Comparison of ENCODE assay signal across 8 cellular contexts in genomic region chr1:27099154-27099903, GRCh38. TPM values are rescaled to one million over a fixed set of nuclear protein-coding genes. Genes with fewer than 3 reads are reported as not detected.
DNase-seq lines count a peak whose midpoint lies in the region; ATAC-seq and TF ChIP-seq lines count a peak whose summit lies in the region.

No MANE protein-coding gene starts in this region.

- POLR2A ChIA-PET in PC-9 (lab: Charles Lee; ENCODE audit: unreplicated experiment): interaction anchor here (0.7 kb wide), 1 partner anchor 250 kb away, joined by 3 read pairs; no protein-coding TSS in a partner anchor

- DNase-seq in GDM1 (lab: John Stamatoyannopoulos, UW): peak; percentile 75
- peak in 1 of 2 experiments; percentile 38 for DNase-seq in PC-9
- DNase-seq in uterus: peak; percentile 80 to 81
- DNase-seq in activated effector memory CD4-positive, alpha-beta T cell treated with Interleukin-2 at 50 U/mL for 16 hours: no peak

- BruUV-seq in PC-9 (replicated peaks; lab: Mats Ljungman, UMichigan): TSS peak; percentile 69

- H2AFZ ChIP-seq in PC-9: no peak overlapping the region

- TF ChIP-seq CTCF in PC-9 (conservative IDR thresholded peaks at IDR 0.05) (no peak), uterus (IDR thresholded peaks at IDR 0.05) (peak in 1 of 4 experiments; percentile 11)

- H3K4me3 ChIP-seq in PC-9 (no peak overlapping the region), mucosa of stomach (ENCODE audit: low read length) (no peak overlapping the region), uterus (no peak overlapping the region)

- no peaks in the 10 kb centered on the region for H3K9me2 ChIP-seq in PC-9 (ENCODE audit: insufficient read depth)

- no peak overlapping the region for H3K4me2 ChIP-seq in PC-9

- H3K27me3 ChIP-seq in PC-9 (ENCODE audit: insufficient read depth, low read depth): no peaks in the 10 kb centered on the region
- no peaks in the 10 kb centered on the region for H3K27me3 ChIP-seq in mucosa of stomach (ENCODE audit: control insufficient read depth, insufficient read depth, low read length)
- H3K27me3 ChIP-seq in uterus: no peaks in the 10 kb centered on the region

- intact Hi-C loops in PC-9 (cut with micrococcal nuclease; ENCODE audit: unreplicated experiment) (no loop called here), uterus (cut with DNase I; ENCODE audit: low total_unique reads) (loop anchor here (5.0 kb wide), 1 partner anchor 102 kb away; no protein-coding TSS in a partner anchor)
- intact Hi-C loops in dendritic cell treated with granulocyte-macrophage colony-stimulating factor and Interleukin-4, amounts not matched to agents 40 ng/mL and 50 ng/mL, for 4 days (cut with micrococcal nuclease): loop anchor here (5.0 kb wide), 1 partner anchor 132 kb away; no protein-coding TSS in a partner anchor

- no peaks in the 10 kb centered on the region for H3K9me3 ChIP-seq in PC-9 (ENCODE audit: insufficient read depth, low read depth)
- no peaks in the 10 kb centered on the region for H3K9me3 ChIP-seq in mucosa of stomach (ENCODE audit: control insufficient read depth, low read length)
- H3K9me3 ChIP-seq in uterus: no peaks in the 10 kb centered on the region

- peak overlapping the region; percentile 66 for H3K27ac Mint-ChIP-seq in dendritic cell treated with granulocyte-macrophage colony-stimulating factor and Interleukin-4, amounts not matched to agents 40 ng/mL and 50 ng/mL, for 4 days

- no peak overlapping the region for H3K27ac ChIP-seq in PC-9
- peak overlapping the region; percentile 88 to 89 for H3K27ac ChIP-seq in uterus

- H3K9ac ChIP-seq in mucosa of stomach (ENCODE audit: low read length): peak overlapping the region; percentile 47

- peak overlapping the region; percentile 7 for H3K4me3 Mint-ChIP-seq in dendritic cell treated with granulocyte-macrophage colony-stimulating factor and Interleukin-4, amounts not matched to agents 40 ng/mL and 50 ng/mL, for 4 days

- CTCF ChIA-PET in PC-9 (lab: Charles Lee): interaction anchor here (0.5 to 1.1 kb wide), 2 partner anchors 53 to 55 kb away, joined by 4 to 8 read pairs; partner anchors contain the start of gene SLC9A1

- H3K27me3 Mint-ChIP-seq in dendritic cell treated with granulocyte-macrophage colony-stimulating factor and Interleukin-4, amounts not matched to agents 40 ng/mL and 50 ng/mL, for 4 days: no peaks in the 10 kb centered on the region

- H4K20me1 ChIP-seq in PC-9 (ENCODE audit: insufficient read depth): no peaks in the 10 kb centered on the region

- TF ChIP-seq POLR2A in uterus (IDR thresholded peaks at IDR 0.05): no peak

- no peaks in the 10 kb centered on the region for H3K79me2 ChIP-seq in PC-9 (ENCODE audit: low read depth)

- H3F3A ChIP-seq in PC-9 (ENCODE audit: insufficient read depth, low read depth): no peaks in the 10 kb centered on the region; the same call in 1 of the 2 replicates

- no peaks in the 10 kb centered on the region for H3K36me3 ChIP-seq in PC-9 (ENCODE audit: low read depth)
- peaks cover 40% of the 10 kb centered on the region for H3K36me3 ChIP-seq in mucosa of stomach (ENCODE audit: control insufficient read depth, insufficient read depth, low read length)
- no peaks in the 10 kb centered on the region for H3K36me3 ChIP-seq in uterus

- H3K36me3 Mint-ChIP-seq in dendritic cell treated with granulocyte-macrophage colony-stimulating factor and Interleukin-4, amounts not matched to agents 40 ng/mL and 50 ng/mL, for 4 days (ENCODE audit: low read depth): peaks cover 43% of the 10 kb centered on the region

- H3K4me1 ChIP-seq in PC-9 (replicated peaks; ENCODE audit: insufficient read depth) (0 out of 2 replicates have a peak, but pooled peaks cover 12% of the 10 kb centered on the region), mucosa of stomach (ENCODE audit: control insufficient read depth, insufficient read depth, low read length) (peaks cover 44% of the 10 kb centered on the region), uterus (peaks cover 6 to 18% of the 10 kb centered on the region in 2 donors)

- peak; percentile 36 for ATAC-seq in HG03108 (IDR thresholded peaks at IDR 0.05; ENCODE audit: unreplicated experiment)
- ATAC-seq in GM19023 (IDR thresholded peaks at IDR 0.05; ENCODE audit: unreplicated experiment): no peak

- no peaks in the 10 kb centered on the region for H3K9me3 Mint-ChIP-seq in dendritic cell treated with granulocyte-macrophage colony-stimulating factor and Interleukin-4, amounts not matched to agents 40 ng/mL and 50 ng/mL, for 4 days

- peaks cover 50% of the 10 kb centered on the region for H3K4me1 Mint-ChIP-seq in dendritic cell treated with granulocyte-macrophage colony-stimulating factor and Interleukin-4, amounts not matched to agents 40 ng/mL and 50 ng/mL, for 4 days (ENCODE audit: low read depth)

RNA-seq across cellular contexts. Expression of gene SLC9A1, which starts 55.6 kb away (rescaled TPM):
- total RNA-seq in PC-9 (2021) (17.9 and 27.5 TPM in 2 replicates), uterus (10 to 100 TPM in 2 of 4 donors, 1 to 10 TPM in 2; 3.1 to 33.6 (median 18.4) TPM)
